ENCODE assay signal across 8 cellular contexts in the genomic region with DNA sequence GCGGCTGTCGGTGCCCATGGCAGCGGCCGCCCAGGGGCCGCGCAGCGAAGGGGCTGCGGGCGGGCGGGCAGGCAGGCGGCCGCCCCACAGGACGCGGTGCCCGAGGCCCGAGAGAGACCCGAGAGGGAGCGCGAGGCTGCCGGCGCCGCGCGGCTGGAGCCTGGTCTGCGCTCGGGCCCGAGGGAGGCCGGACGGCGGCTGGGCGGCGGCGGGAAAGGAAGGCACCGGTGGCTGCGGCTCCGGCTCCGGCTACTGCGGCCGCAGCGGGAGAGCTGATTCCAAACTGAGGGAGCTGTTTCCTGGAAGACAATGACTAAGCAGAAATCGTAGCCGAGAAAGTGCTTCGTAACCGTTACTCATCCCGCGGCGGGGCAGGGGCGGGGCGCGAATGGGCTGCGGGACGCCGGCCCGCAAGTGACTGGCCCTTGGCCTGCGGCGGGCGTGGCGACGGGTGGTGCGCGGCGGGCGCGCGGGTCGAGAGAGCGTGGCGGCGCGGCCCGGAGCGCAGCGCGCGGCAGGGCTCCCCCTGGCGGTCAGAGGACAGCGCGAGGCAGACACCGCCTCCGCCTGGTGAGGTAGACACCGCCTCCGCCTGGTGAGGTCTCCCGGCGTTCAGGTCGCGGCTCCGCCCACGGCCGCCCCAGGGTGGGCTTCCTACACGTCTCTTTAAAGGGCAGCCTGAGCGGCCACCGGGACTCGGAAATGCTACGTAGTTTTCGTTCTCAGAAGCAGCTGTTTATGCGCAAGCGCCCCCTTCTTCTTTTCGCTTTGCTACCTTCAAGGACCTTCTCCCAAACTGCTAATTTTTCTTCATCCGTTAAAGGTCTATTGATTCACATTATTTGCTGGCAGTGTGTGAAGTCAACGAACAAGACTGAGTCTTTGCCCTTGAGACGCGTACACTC. TPM values are rescaled to one million over a fixed set of nuclear protein-coding genes. Genes with fewer than 3 reads are reported as not detected.
A peak's percentile ranks its signal among the peaks of the same experiment; 100 is the strongest.
DNase-seq lines count a peak whose midpoint lies in the region; ATAC-seq and TF ChIP-seq lines count a peak whose summit lies in the region.

A gene with protein sequence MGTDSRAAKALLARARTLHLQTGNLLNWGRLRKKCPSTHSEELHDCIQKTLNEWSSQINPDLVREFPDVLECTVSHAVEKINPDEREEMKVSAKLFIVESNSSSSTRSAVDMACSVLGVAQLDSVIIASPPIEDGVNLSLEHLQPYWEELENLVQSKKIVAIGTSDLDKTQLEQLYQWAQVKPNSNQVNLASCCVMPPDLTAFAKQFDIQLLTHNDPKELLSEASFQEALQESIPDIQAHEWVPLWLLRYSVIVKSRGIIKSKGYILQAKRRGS (minus strand): TSS at position 285 of the 905 bp plus-strand sequence. CDS start 267 bp downstream, at position 18.

- peaks cover 16% of the 10 kb centered on the region for H3K9me3 Mint-ChIP-seq in nephron
- H3K9me3 Mint-ChIP-seq in stimulated activated naive CD8-positive, alpha-beta T cell treated with anti-CD3 and anti-CD28 coated beads, Interleukin-15, Interleukin-2, amounts not matched to agents 100 ng/mL and 50 ng/mL, for 24 hours = no peaks in the 10 kb centered on the region

- peak within 1 kb of the TSS; percentile 80 for H3K4me3 ChIP-seq in fibroblast of the aortic adventitia (ENCODE audit: low read depth, low read length)

- peak within 1 kb of the TSS; percentile 73 for H3K27ac ChIP-seq in KOPT-K1 (ENCODE audit: low read depth, low read length, poor library complexity, severe bottlenecking)

- peak; percentile 95 for DNase-seq in EH (ENCODE audit: low read depth)
- DNase-seq in RPMI8226 = peak; percentile 91
- DNase-seq in activated T-helper 9 cell treated with anti-CD3 and anti-CD28 coated beads, Interleukin-2, amount 50 U/mL, for 16 hours (ENCODE audit: low read depth) = peak; percentile 87
- peak; percentile 95 for DNase-seq in fibroblast of the aortic adventitia (ENCODE audit: low read depth)

- H3K36me3 Mint-ChIP-seq in nephron (ENCODE audit: low read depth) = no peaks in the 10 kb centered on the region
- H3K36me3 Mint-ChIP-seq in stimulated activated naive CD8-positive, alpha-beta T cell treated with anti-CD3 and anti-CD28 coated beads, Interleukin-15, Interleukin-2, amounts not matched to agents 100 ng/mL and 50 ng/mL, for 24 hours (ENCODE audit: low read depth) = no peaks in the 10 kb centered on the region

- H3K27me3 Mint-ChIP-seq in nephron (ENCODE audit: low read depth) = peaks cover 19% of the 10 kb centered on the region
- H3K27me3 Mint-ChIP-seq in stimulated activated naive CD8-positive, alpha-beta T cell treated with anti-CD3 and anti-CD28 coated beads, Interleukin-15, Interleukin-2, amounts not matched to agents 100 ng/mL and 50 ng/mL, for 24 hours = peaks cover 5% of the 10 kb centered on the region

- H3K4me1 Mint-ChIP-seq in nephron = peaks cover 13% of the 10 kb centered on the region
- H3K4me1 Mint-ChIP-seq in stimulated activated naive CD8-positive, alpha-beta T cell treated with anti-CD3 and anti-CD28 coated beads, Interleukin-15, Interleukin-2, amounts not matched to agents 100 ng/mL and 50 ng/mL, for 24 hours (ENCODE audit: low read depth) = peaks cover 38% of the 10 kb centered on the region

- peak; percentile 88 for ATAC-seq in GM21786 (IDR thresholded peaks at IDR 0.05; ENCODE audit: unreplicated experiment)

- peak; percentile 79 for TF ChIP-seq CTCF in fibroblast of the aortic adventitia (IDR thresholded peaks at IDR 0.05; ENCODE audit: insufficient read depth, low read length)
- peak; percentile 93 to 97 (median 94) for TF ChIP-seq CTCF in nephron (IDR thresholded peaks at IDR 0.05; ENCODE audit: unreplicated experiment in 3 of 3)

- peak within 1 kb of the TSS; percentile 82 to 98 (median 90) for H3K4me3 Mint-ChIP-seq in nephron
- H3K4me3 Mint-ChIP-seq in stimulated activated naive CD8-positive, alpha-beta T cell treated with anti-CD3 and anti-CD28 coated beads, Interleukin-15, Interleukin-2, amounts not matched to agents 100 ng/mL and 50 ng/mL, for 24 hours = peak within 1 kb of the TSS; percentile 87

- peaks cover 6% of the 10 kb centered on the region for H3K9me3 ChIP-seq in KOPT-K1 (ENCODE audit: insufficient read depth, low read length, poor library complexity, severe bottlenecking)

- H3K36me3 ChIP-seq in KOPT-K1 (ENCODE audit: insufficient read depth, low read length) = no peaks in the 10 kb centered on the region

- peak within 1 kb of the TSS; percentile 62 to 65 (median 62) for H3K27ac Mint-ChIP-seq in nephron
- peak within 1 kb of the TSS; percentile 85 for H3K27ac Mint-ChIP-seq in stimulated activated naive CD8-positive, alpha-beta T cell treated with anti-CD3 and anti-CD28 coated beads, Interleukin-15, Interleukin-2, amounts not matched to agents 100 ng/mL and 50 ng/mL, for 24 hours

RNA-seq across cellular contexts. Expression of the gene that starts here (rescaled TPM):
- 13.2 and 35.2 TPM in 2 replicates for total RNA-seq in fibroblast of the aortic adventitia (ENCODE audit: low replicate concordance)

Comparison
In these comparisons a context has a peak if more than half of its experiments do, and no peak if none do; other contexts are left out.
1. Peak in every context shown above with its lines: DNase-seq, ATAC-seq, H3K4me3 ChIP-seq and H3K27ac ChIP-seq.